8 cellular contexts compared by ENCODE assay signal in the genomic region with DNA sequence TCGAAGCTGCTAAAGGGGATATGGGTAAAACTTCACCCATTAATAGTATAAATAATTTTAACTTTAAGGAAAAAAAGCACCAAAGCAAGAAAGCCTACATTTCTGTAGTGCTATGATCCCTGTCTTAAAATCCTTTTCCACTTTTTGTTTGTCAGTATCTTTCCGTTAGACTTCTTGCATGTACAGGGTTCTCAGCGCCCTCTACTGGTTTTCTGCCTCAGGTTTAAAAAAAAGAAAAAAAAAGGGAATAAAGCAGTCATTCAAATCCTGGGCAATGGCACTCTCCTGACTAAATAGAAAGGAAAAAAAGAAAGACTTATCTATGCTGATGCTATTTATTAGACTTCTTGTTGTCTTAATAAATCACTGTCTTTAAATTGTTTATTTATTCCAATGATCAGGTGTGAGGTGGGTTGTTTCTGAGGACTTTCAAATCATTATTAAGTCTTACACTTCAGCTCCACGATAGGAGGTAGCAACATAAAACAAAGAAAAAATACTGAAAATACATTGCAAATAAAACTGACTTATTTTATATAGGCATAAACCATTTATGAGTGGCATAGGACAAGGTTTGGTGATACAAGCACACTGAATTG.
A peak's percentile ranks its signal among the peaks of the same experiment; 100 is the strongest.
DNase-seq lines count a peak whose midpoint lies in the region; ATAC-seq and TF ChIP-seq lines count a peak whose summit lies in the region.

No MANE protein-coding gene starts in this region.

- no peaks in the 10 kb centered on the region for H3K4me1 Mint-ChIP-seq in activated naive CD4-positive, alpha-beta T cell treated with anti-CD3 and anti-CD28 coated beads, Interleukin-2, amount 10 ng/mL, durations not matched to agents 7 days and 5 days
- no peaks in the 10 kb centered on the region for H3K4me1 Mint-ChIP-seq in chondrocyte (ENCODE audit: low read depth)
- peaks cover 4% of the 10 kb centered on the region for H3K4me1 Mint-ChIP-seq in mesothelial cell of epicardium

- H3K9ac ChIP-seq in Loucy (ENCODE audit: low read depth, low read length, poor library complexity, severe bottlenecking): no peak overlapping the region
- H3K9ac ChIP-seq in PC-3 (ENCODE audit: low read length): no peak overlapping the region

- TF ChIP-seq CTCF in Loucy (conservative IDR thresholded peaks at IDR 0.05; ENCODE audit: low read length): peak; percentile 95
- TF ChIP-seq CTCF in PC-3 (conservative IDR thresholded peaks at IDR 0.05; ENCODE audit: low read depth, low read length): peak; percentile 79
- TF ChIP-seq CTCF in chondrocyte (IDR thresholded peaks at IDR 0.05): peak; percentile 94
- TF ChIP-seq CTCF in mesothelial cell of epicardium (IDR thresholded peaks at IDR 0.05; ENCODE audit: unreplicated experiment): peak; percentile 76

- H3K9me3 ChIP-seq in Loucy (ENCODE audit: insufficient read depth, low read depth, low read length): no peaks in the 10 kb centered on the region
- H3K9me3 ChIP-seq in PC-3 (ENCODE audit: low read length): no peaks in the 10 kb centered on the region

- H3K9me3 Mint-ChIP-seq in activated naive CD4-positive, alpha-beta T cell treated with anti-CD3 and anti-CD28 coated beads, Interleukin-2, amount 10 ng/mL, durations not matched to agents 7 days and 5 days: no peaks in the 10 kb centered on the region
- H3K9me3 Mint-ChIP-seq in chondrocyte (ENCODE audit: low read depth) (no peaks in the 10 kb centered on the region), mesothelial cell of epicardium (peaks cover 4% of the 10 kb centered on the region)

- H3F3A ChIP-seq in Loucy (ENCODE audit: low read depth): no peaks in the 10 kb centered on the region
- H3F3A ChIP-seq in PC-3 (ENCODE audit: low read length, unreplicated experiment): no peaks in the 10 kb centered on the region

- POLR2A ChIA-PET in PC-3 (lab: Charles Lee; ENCODE audit: unreplicated experiment): no interaction called here

- H3K9me2 ChIP-seq in Loucy (replicated peaks; ENCODE audit: low read depth, low read length) (no peaks in the 10 kb centered on the region), PC-3 (replicated peaks; ENCODE audit: low read length) (no peaks in the 10 kb centered on the region)

- H3K27ac Mint-ChIP-seq in activated naive CD4-positive, alpha-beta T cell treated with anti-CD3 and anti-CD28 coated beads, Interleukin-2, amount 10 ng/mL, durations not matched to agents 7 days and 5 days: no peak overlapping the region
- H3K27ac Mint-ChIP-seq in chondrocyte (ENCODE audit: unreplicated experiment) (no peak overlapping the region), mesothelial cell of epicardium (no peak overlapping the region)

- H3K79me2 ChIP-seq in Loucy (ENCODE audit: insufficient read depth, low read length) (no peaks in the 10 kb centered on the region), PC-3 (ENCODE audit: low read length) (no peaks in the 10 kb centered on the region)

- peak; percentile 36 for DNase-seq in activated naive CD4-positive, alpha-beta T cell treated with anti-CD3 and anti-CD28 coated beads, Interleukin-2, amount 10 ng/mL, durations not matched to agents 7 days and 5 days
- no peak for DNase-seq in activated naive CD4-positive, alpha-beta T cell (lab: John Stamatoyannopoulos, UW)
- peak; percentile 73 for DNase-seq in PC-3
- no peak for DNase-seq in chondrocyte (ENCODE audit: low spot score)
- peak in 1 of 2 experiments; percentile 48 for DNase-seq in mesothelial cell of epicardium (ENCODE audit: low spot score in 2 of 2, unreplicated experiment in 2 of 2)
- DNase-seq in activated effector memory CD4-positive, alpha-beta T cell treated with anti-CD3 and anti-CD28 coated beads, Interleukin-2, amount 50 U/mL, for 16 hours: no peak

- H4K20me1 ChIP-seq in Loucy (ENCODE audit: insufficient read depth, low read length, poor library complexity, severe bottlenecking) (no peaks in the 10 kb centered on the region), PC-3 (ENCODE audit: low read length) (no peaks in the 10 kb centered on the region)

- H3K4me1 ChIP-seq in Loucy (ENCODE audit: insufficient read depth, low read length, poor library complexity, severe bottlenecking): no peaks in the 10 kb centered on the region
- peaks cover 12% of the 10 kb centered on the region; the same call in 1 of the 2 replicates for H3K4me1 ChIP-seq in PC-3 (ENCODE audit: insufficient read depth, low read length)

- H3K27ac ChIP-seq in PC-3 (ENCODE audit: low read length): no peak overlapping the region

- ATAC-seq in PC-3 (peak; percentile 22; the same call in 1 of the 2 replicates), HG03378 (IDR thresholded peaks at IDR 0.05; ENCODE audit: unreplicated experiment) (no peak)

- H3K27me3 ChIP-seq in Loucy (ENCODE audit: insufficient read depth, low read length, poor library complexity, severe bottlenecking): no peaks in the 10 kb centered on the region
- no peaks in the 10 kb centered on the region for H3K27me3 ChIP-seq in PC-3 (ENCODE audit: low read length)

- H3K4me3 Mint-ChIP-seq in activated naive CD4-positive, alpha-beta T cell treated with anti-CD3 and anti-CD28 coated beads, Interleukin-2, amount 10 ng/mL, durations not matched to agents 7 days and 5 days: no peak overlapping the region
- H3K4me3 Mint-ChIP-seq in chondrocyte (ENCODE audit: unreplicated experiment) (no peak overlapping the region), mesothelial cell of epicardium (no peak overlapping the region)

- CTCF ChIA-PET in activated naive CD4-positive, alpha-beta T cell treated with anti-CD3 and anti-CD28 coated beads, Interleukin-2, amount 10 ng/mL, durations not matched to agents 7 days and 5 days (lab: Charles Lee): interaction anchor here (0.6 kb wide), 1 partner anchor 15 kb away, joined by 3 read pairs; no protein-coding TSS in a partner anchor
- CTCF ChIA-PET in PC-3 (lab: Charles Lee): no interaction called here

- intact Hi-C loops in PC-3 (cut with micrococcal nuclease): loop anchor here (2.0 to 5.0 kb wide), 3 partner anchors 280 to 795 kb away; no protein-coding TSS in a partner anchor

- no peaks in the 10 kb centered on the region for H3K27me3 Mint-ChIP-seq in activated naive CD4-positive, alpha-beta T cell treated with anti-CD3 and anti-CD28 coated beads, Interleukin-2, amount 10 ng/mL, durations not matched to agents 7 days and 5 days
- H3K27me3 Mint-ChIP-seq in chondrocyte (ENCODE audit: low read depth) (no peaks in the 10 kb centered on the region), mesothelial cell of epicardium (ENCODE audit: low read depth) (no peaks in the 10 kb centered on the region)

- H3K36me3 Mint-ChIP-seq in activated naive CD4-positive, alpha-beta T cell treated with anti-CD3 and anti-CD28 coated beads, Interleukin-2, amount 10 ng/mL, durations not matched to agents 7 days and 5 days: no peaks in the 10 kb centered on the region
- no peaks in the 10 kb centered on the region for H3K36me3 Mint-ChIP-seq in chondrocyte (ENCODE audit: low read depth)
- no peaks in the 10 kb centered on the region for H3K36me3 Mint-ChIP-seq in mesothelial cell of epicardium

- H3K4me3 ChIP-seq in Loucy (ENCODE audit: low read length, poor library complexity, severe bottlenecking): no peak overlapping the region
- no peak overlapping the region for H3K4me3 ChIP-seq in PC-3 (ENCODE audit: low read length)

- no peak overlapping the region for H3K4me2 ChIP-seq in Loucy (ENCODE audit: low read depth, low read length, poor library complexity, severe bottlenecking)
- H3K4me2 ChIP-seq in PC-3 (ENCODE audit: low read length): no peak overlapping the region

- no TSS peak for BruUV-seq in PC-3 (replicated peaks; lab: Mats Ljungman, UMichigan)

- no peaks in the 10 kb centered on the region for H3K36me3 ChIP-seq in Loucy (ENCODE audit: insufficient read depth, low read length)
- H3K36me3 ChIP-seq in PC-3 (ENCODE audit: low read depth, low read length): no peaks in the 10 kb centered on the region; the same call in 1 of the 2 replicates

- H2AFZ ChIP-seq in Loucy (ENCODE audit: low read length) (no peak overlapping the region), PC-3 (ENCODE audit: low read length) (no peak overlapping the region)

Comparison
In these comparisons a context has a peak if more than half of its experiments do, and no peak if none do; other contexts are left out.
1. DNase-seq: peak in activated naive CD4-positive, alpha-beta T cell treated with anti-CD3 and anti-CD28 coated beads, Interleukin-2, amount 10 ng/mL, durations not matched to agents 7 days and 5 days (single experiment) and PC-3 (single experiment); none in activated naive CD4-positive, alpha-beta T cell (0 of 4), chondrocyte (single experiment) and activated effector memory CD4-positive, alpha-beta T cell treated with anti-CD3 and anti-CD28 coated beads, Interleukin-2, amount 50 U/mL, for 16 hours (single experiment).
2. Peak in every context shown above with its lines, with median percentiles within 50 percentile points of each other: CTCF ChIP-seq.